8 cellular contexts compared by ENCODE assay signal in genomic region chr6:10720229-10720959, GRCh38. TPM values are rescaled to one million over a fixed set of nuclear protein-coding genes. Genes with fewer than 3 reads are reported as not detected.
A peak's percentile ranks its signal among the peaks of the same experiment; 100 is the strongest.
DNase-seq lines count a peak whose midpoint lies in the region; ATAC-seq, FAIRE-seq and TF ChIP-seq lines count a peak whose summit lies in the region.

No MANE protein-coding gene starts in this region.

- no peak for FAIRE-seq in pancreas (lab: Jason Lieb, UNC)

- no peak for TF ChIP-seq POLR2A in vagina (IDR thresholded peaks at IDR 0.05)

- no peak for TF ChIP-seq CTCF in pancreas (IDR thresholded peaks at IDR 0.05)
- TF ChIP-seq CTCF in vagina (IDR thresholded peaks at IDR 0.05): no peak

- DNase-seq in EL (peak; percentile 40), KG1 (lab: John Stamatoyannopoulos, UW) (peak; percentile 67), epithelial cell of prostate (ENCODE audit: low read depth, low spot score) (no peak), pancreas (peak; percentile 26 to 80 (median 52)), vagina (ENCODE audit: extremely low spot score in 2 of 2) (no peak), globus pallidus (ENCODE audit: low spot score) (no peak)
- peak; percentile 12 to 51 (median 26) for DNase-seq in activated CD8-positive, alpha-beta memory T cell treated with anti-CD3 and anti-CD28 coated beads for 48 hours (ENCODE audit: low read depth in 2 of 3, low spot score in 2 of 3)

- intact Hi-C loops in pancreas (cut with DNase I): no loop called here
- intact Hi-C loops in vagina (cut with DNase I): no loop called here

- no peaks in the 10 kb centered on the region for H3K9me3 ChIP-seq in pancreas
- H3K9me3 ChIP-seq in vagina: no peaks in the 10 kb centered on the region

- ATAC-seq in pancreas (peak in 2 of 4 donors; percentile 12 to 40), HG02840 (IDR thresholded peaks at IDR 0.05; ENCODE audit: low FRiP score, unreplicated experiment) (no peak)

- H3K27ac ChIP-seq in epithelial cell of prostate (peak overlapping the region; percentile 44), pancreas (peak overlapping the region in 3 of 4 donors; percentile 63 to 82 (median 67)), vagina (peak overlapping the region; percentile 85)

- WGBS in pancreas, 2 donors: 17 to 24% methylated on average over 48 to 52 of the region's 52 CpGs

- H3K4me1 ChIP-seq in pancreas (peaks cover 0 to 10% (median 7%) of the 10 kb centered on the region in 3 donors), vagina (peaks cover 40% of the 10 kb centered on the region)

- no peaks in the 10 kb centered on the region for H3K27me3 ChIP-seq in pancreas
- no peaks in the 10 kb centered on the region for H3K27me3 ChIP-seq in vagina

- peak overlapping the region; percentile 47 to 57 (median 48) for H3K4me3 ChIP-seq in pancreas
- peak overlapping the region; percentile 46 to 59 for H3K4me3 ChIP-seq in vagina

- peaks cover 0 to under 1% (median 0%) of the 10 kb centered on the region in 3 donors for H3K36me3 ChIP-seq in pancreas
- H3K36me3 ChIP-seq in vagina: peaks cover 0 to 3% of the 10 kb centered on the region in 2 donors

RNA-seq across cellular contexts. Expression of gene TMEM14C, which starts 2.5 kb away (rescaled TPM):
- total RNA-seq in pancreas (10 to 100 TPM; 25.4 to 54.9 (median 36.5) TPM), vagina (95.8 TPM)
- polyA plus RNA-seq in pancreas: 10 to 100 TPM; 54.5 to 79.0 TPM

RNA-seq across cellular contexts. Expression of gene PAK1IP1, which starts 25.6 kb away (rescaled TPM):
- 1 to 10 TPM; 2.4 to 7.3 (median 5.2) TPM for total RNA-seq in pancreas
- polyA plus RNA-seq in pancreas: 1 to 10 TPM; 3.4 to 6.6 TPM
- total RNA-seq in vagina: 8.8 TPM

RNA-seq across cellular contexts. Expression of gene C6orf52, which starts 26.0 kb away (rescaled TPM):
- total RNA-seq in pancreas (1 to 10 TPM in 2 of 6 donors, under 1 TPM in 4; 0.62 to 2.4 (median 0.95) TPM), vagina (not detected)
- 1 to 10 TPM in 1 of 2 donors, under 1 TPM in 1; 0.80 to 2.7 TPM for polyA plus RNA-seq in pancreas

RNA-seq across cellular contexts. Expression of gene TMEM14B, which starts 27.2 kb away (rescaled TPM):
- 10 to 100 TPM; 25.9 to 39.0 (median 33.5) TPM for total RNA-seq in pancreas
- polyA plus RNA-seq in pancreas: 10 to 100 TPM; 37.0 to 52.1 TPM
- 40.5 TPM for total RNA-seq in vagina

Comparison
In these comparisons a context has a peak if more than half of its experiments do, and no peak if none do; other contexts are left out.
1. DNase-seq: peak in EL (single experiment), KG1 (single experiment), activated CD8-positive, alpha-beta memory T cell treated with anti-CD3 and anti-CD28 coated beads for 48 hours (3 of 3) and pancreas (6 of 6); none in epithelial cell of prostate (single experiment), vagina (0 of 2) and globus pallidus (single experiment).
2. Peak in every context shown above with its lines, with median percentiles within 50 percentile points of each other: H3K27ac ChIP-seq.